ENCODE assay signal across 30 cellular contexts in the genomic region with DNA sequence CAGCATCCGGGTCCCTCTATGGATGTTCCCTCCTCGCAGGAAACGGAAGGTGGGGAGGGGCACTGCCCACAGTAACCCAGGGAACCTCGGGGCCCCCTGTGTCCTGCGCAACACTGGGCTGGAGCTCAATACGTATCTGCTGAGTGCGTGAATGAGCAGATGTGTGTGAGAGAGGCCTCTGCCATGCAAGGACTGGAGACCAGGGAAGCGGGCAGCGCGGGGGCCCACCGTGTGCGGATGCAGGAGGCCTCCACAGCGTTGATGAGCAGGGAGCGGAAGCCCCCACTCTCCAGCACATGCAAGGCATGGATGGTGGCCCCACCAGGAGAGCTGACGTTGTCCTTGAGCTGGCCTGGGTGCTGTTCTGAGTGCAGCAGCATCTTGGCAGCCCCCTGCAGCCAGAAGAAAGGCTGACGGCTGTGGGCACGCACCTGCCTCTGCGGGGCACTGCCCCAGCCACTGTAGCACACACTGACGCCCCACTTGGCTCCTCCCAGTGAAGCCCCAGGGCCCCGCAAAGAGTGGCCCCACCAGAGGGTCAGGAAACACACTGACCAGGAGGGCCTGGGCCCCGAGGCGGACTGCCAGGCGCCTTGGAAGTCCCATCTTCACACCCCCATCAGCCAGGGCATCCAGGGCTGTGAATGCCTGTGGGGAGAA. TPM values are rescaled to one million over a fixed set of nuclear protein-coding genes. Genes with fewer than 3 reads are reported as not detected.
DNase-seq lines count a peak whose midpoint lies in the region; ATAC-seq, FAIRE-seq and TF ChIP-seq lines count a peak whose summit lies in the region.
"Had no signal": no experiment of that assay in that cellular context is flagged by ENCODE, and none has a peak within 500 bp of the region (broad histone marks: within the 10 kb centered on the region; RNA-seq: fewer than 3 reads in every experiment).

No MANE protein-coding gene starts in this region.

- H3K27ac ChIP-seq in RWPE1 (peak overlapping the region; percentile 98), kidney (ENCODE audit: low read depth in 2 of 2, low read length in 2 of 2) (no peak overlapping the region)
- H3K27ac ChIP-seq: esophagus muscularis mucosa, GM23248, SJCRH30, upper lobe of left lung had no signal

- FAIRE-seq in kidney (lab: Jason Lieb, UNC) (no peak), GM12892 (lab: Jason Lieb, UNC) (no peak)
- FAIRE-seq: islet of Langerhans, RCC 7860 had no signal

- H3K4me1 ChIP-seq in kidney (ENCODE audit: control insufficient read depth in 1 of 2, insufficient read depth in 1 of 2, low read depth in 1 of 2, low read length in 2 of 2): peaks cover 0 to 3% of the 10 kb centered on the region in 2 donors
- H3K4me1 ChIP-seq: SJCRH30 had no signal

- H3K9me3 ChIP-seq in kidney (ENCODE audit: control insufficient read depth in 1 of 2, low read length in 2 of 2): no peaks in the 10 kb centered on the region
- H3K9me3 ChIP-seq: esophagus muscularis mucosa, SJCRH30, upper lobe of left lung had no signal

- no peak for TF ChIP-seq POLR2A in GM12892 (IDR thresholded peaks at IDR 0.05; ENCODE audit: low read depth, low read length)

- no peak overlapping the region for H3K9ac ChIP-seq in kidney (ENCODE audit: low read length in 2 of 2)
- H3K9ac ChIP-seq: GM23248 had no signal

- intact Hi-C loops in left ventricle myocardium superior (cut with micrococcal nuclease) (no loop called here), cardiac septum (cut with DNase I) (no loop called here), kidney (cut with DNase I) (no loop called here)

- H3K36me3 ChIP-seq in kidney (ENCODE audit: control insufficient read depth in 1 of 2, insufficient read depth in 2 of 2, low read length in 2 of 2): no peaks in the 10 kb centered on the region
- H3K36me3 ChIP-seq: esophagus muscularis mucosa, SJCRH30, upper lobe of left lung had no signal

- CTCF ChIA-PET in RWPE1 (lab: Yijun Ruan, JAX): no interaction called here

- DNase-seq in left ventricle myocardium superior: peak; percentile 32
- DNase-seq in cardiac septum (ENCODE audit: low spot score): no peak
- DNase-seq in RWPE1 (ENCODE audit: low spot score): no peak
- peak; percentile 52 for DNase-seq in kidney
- DNase-seq in GM12892 (ENCODE audit: insufficient read length): no peak
- DNase-seq in stimulated activated CD4-positive, alpha-beta T cell treated with anti-CD3 and anti-CD28 coated beads, Interleukin-15, amount 100 ng/mL, for 24 hours: no peak
- DNase-seq: activated CD4-positive, alpha-beta T cell treated with anti-CD3 and anti-CD28 coated beads, Interleukin-2, amount 50 U/mL, for 1 hour; activated effector memory CD4-positive, alpha-beta T cell treated with Interleukin-2 at 50 U/mL for 16 hours; cerebellar nuclear complex; foreskin fibroblast; GM23248; HFFc6; NCI-H1092; NCI-H187; SJCRH30; stimulated activated naive CD4-positive, alpha-beta T cell had no signal

- TF ChIP-seq CTCF in RWPE1 (conservative IDR thresholded peaks at IDR 0.05; ENCODE audit: low read depth): no peak
- no peak for TF ChIP-seq CTCF in kidney (IDR thresholded peaks at IDR 0.05; ENCODE audit: borderline replicate concordance, extremely low read depth, insufficient read depth)

- POLR2A ChIA-PET in RWPE1 (lab: Yijun Ruan, JAX; ENCODE audit: low non-redundant PET): no interaction called here

- ATAC-seq in left ventricle myocardium superior (no peak), HG02885 (IDR thresholded peaks at IDR 0.05; ENCODE audit: poor library complexity, unreplicated experiment) (no peak)
- ATAC-seq: WTC11 had no signal

- H3K4me3 ChIP-seq in kidney (ENCODE audit: low read length in 2 of 2): no peak overlapping the region
- H3K4me3 ChIP-seq: esophagus muscularis mucosa, GM23248, SJCRH30, upper lobe of left lung had no signal

RNA-seq across cellular contexts. Expression of a gene that starts 2.9 kb away (rescaled TPM):
- 4.0 TPM for total RNA-seq in left ventricle myocardium superior
- 7.8 TPM for total RNA-seq in cardiac septum
- 14.2 TPM for total RNA-seq in kidney
- polyA plus RNA-seq in kidney (ENCODE audit: insufficient read depth, low read depth, low replicate concordance): 7.9 TPM
- polyA plus RNA-seq in GM12892 (2012; ENCODE audit: missing spikeins): 51.1 TPM
- polyA plus RNA-seq: CD14-positive monocyte had no signal

RNA-seq across cellular contexts. Expression of a gene that starts 6.7 kb away (rescaled TPM):
- 27.5 TPM for total RNA-seq in left ventricle myocardium superior
- total RNA-seq in cardiac septum: 24.4 TPM
- 18.2 TPM for total RNA-seq in kidney
- 8.3 TPM for polyA plus RNA-seq in kidney (ENCODE audit: insufficient read depth, low read depth, low replicate concordance)
- 7.4 TPM for polyA plus RNA-seq in GM12892 (2012; ENCODE audit: missing spikeins)

RNA-seq across cellular contexts. Expression of a gene that starts 12.8 kb away (rescaled TPM):
- total RNA-seq in left ventricle myocardium superior: 4.0 TPM
- 4.4 TPM for total RNA-seq in cardiac septum
- total RNA-seq in kidney: not detected
- not detected for polyA plus RNA-seq in kidney (ENCODE audit: insufficient read depth, low read depth, low replicate concordance)
- not detected for polyA plus RNA-seq in GM12892 (2012; ENCODE audit: missing spikeins)
- total RNA-seq: Daoy, dermis microvascular lymphatic vessel endothelial cell, esophagus muscularis mucosa, GM23248, HFFc6, HT1080, liver, NCI-H460, omental fat pad, upper lobe of left lung had no signal
- polyA plus RNA-seq: adipose tissue, CD14-positive monocyte, GM23248, liver had no signal

RNA-seq across cellular contexts. Expression of a gene that starts 16.3 kb away (rescaled TPM):
- total RNA-seq in left ventricle myocardium superior (6.3 TPM), cardiac septum (8.3 TPM), kidney (25.2 TPM)
- polyA plus RNA-seq in kidney (ENCODE audit: insufficient read depth, low read depth, low replicate concordance): 17.4 TPM
- 16.7 TPM for polyA plus RNA-seq in GM12892 (2012; ENCODE audit: missing spikeins)

RNA-seq across cellular contexts. Expression of a gene that starts 23.0 kb away (rescaled TPM):
- total RNA-seq in left ventricle myocardium superior (28.4 TPM), cardiac septum (47.1 TPM), kidney (28.4 TPM)
- polyA plus RNA-seq in kidney (ENCODE audit: insufficient read depth, low read depth, low replicate concordance): 104 TPM
- 22.9 TPM for polyA plus RNA-seq in GM12892 (2012; ENCODE audit: missing spikeins)

Comparison
In these comparisons a context has a peak if more than half of its experiments do, and no peak if none do; other contexts are left out.
1. DNase-seq: peak in left ventricle myocardium superior (single experiment) and kidney (single experiment); none in cardiac septum (single experiment), RWPE1 (single experiment), GM12892 (single experiment) and stimulated activated CD4-positive, alpha-beta T cell treated with anti-CD3 and anti-CD28 coated beads, Interleukin-15, amount 100 ng/mL, for 24 hours (single experiment).